Comparison of ENCODE assay signal across 9 cellular contexts in the genomic region with DNA sequence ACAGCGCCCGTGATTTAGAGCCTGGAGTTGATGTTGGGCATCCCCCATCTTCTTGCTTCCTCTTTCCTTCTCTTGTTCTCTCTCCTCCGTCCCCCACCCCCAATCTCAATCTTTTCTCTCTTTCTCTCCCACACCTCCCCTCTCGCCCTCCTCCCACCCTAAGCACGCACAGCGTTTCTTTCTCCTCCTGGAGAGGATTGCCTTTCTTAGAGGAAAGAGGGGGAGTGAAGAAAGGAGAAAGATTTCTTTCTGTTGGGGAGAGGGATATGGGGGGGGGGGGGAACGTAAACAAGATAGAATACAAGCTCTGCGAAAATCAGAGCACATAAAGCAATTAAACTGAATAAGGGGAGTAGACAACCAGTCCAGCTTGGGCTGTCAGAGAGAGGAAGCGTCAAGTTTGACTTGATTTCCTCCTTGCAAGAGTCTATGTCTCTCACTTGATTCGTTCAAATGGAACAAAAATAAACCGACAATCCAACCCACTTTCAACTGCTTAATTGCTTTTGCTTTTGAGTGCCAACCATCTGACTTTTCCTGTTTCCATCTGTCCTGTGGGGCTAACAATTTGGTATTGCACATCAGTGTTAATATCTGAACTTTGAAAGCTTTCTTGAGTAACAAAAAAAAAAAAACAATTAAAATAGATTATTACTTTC. TPM values are rescaled to one million over a fixed set of nuclear protein-coding genes. Genes with fewer than 3 reads are reported as not detected.
DNase-seq lines count a peak whose midpoint lies in the region; ATAC-seq, FAIRE-seq and TF ChIP-seq lines count a peak whose summit lies in the region.
"Had no signal": no experiment of that assay in that cellular context is flagged by ENCODE, and none has a peak within 500 bp of the region (broad histone marks: within the 10 kb centered on the region; RNA-seq: fewer than 3 reads in every experiment).

No MANE protein-coding gene starts in this region.

- H3K4me3 ChIP-seq in AG09309 (ENCODE audit: control insufficient read depth, low read depth, low read length) (peak overlapping the region; percentile 86), HUES64 (ENCODE audit: low read length) (peak overlapping the region; percentile 91), breast epithelium (peak overlapping the region in 2 of 3 donors; percentile 61 to 74), mesodermal cell (ENCODE audit: extremely low read depth, insufficient read depth, low read length, poor library complexity, severe bottlenecking) (peak overlapping the region; percentile 66)

- peak overlapping the region; percentile 72 for H3K9ac ChIP-seq in HUES64 (ENCODE audit: low read depth, low read length)

- H3K9me3 Mint-ChIP-seq in activated T-helper 17 cell treated with anti-CD3 and anti-CD28 coated beads, Interleukin-2, amount 50 U/mL, for 72 hours, result peaks cover 5% of the 10 kb centered on the region

- H3K27me3 Mint-ChIP-seq in activated T-helper 17 cell treated with anti-CD3 and anti-CD28 coated beads, Interleukin-2, amount 50 U/mL, for 72 hours, result peaks cover 3% of the 10 kb centered on the region

- no peak for DNase-seq in AG09309 (ENCODE audit: low read depth)
- DNase-seq in breast epithelium (ENCODE audit: low spot score in 2 of 2), result no peak
- no peak for DNase-seq in DMS153 treated with DMSO at 0.1 percent for 48 hours (lab: John Stamatoyannopoulos, UW; ENCODE audit: unreplicated experiment)
- DNase-seq in D721Med (ENCODE audit: insufficient read length, low spot score), result no peak

- H3K4me3 Mint-ChIP-seq in activated T-helper 17 cell treated with anti-CD3 and anti-CD28 coated beads, Interleukin-2, amount 50 U/mL, for 72 hours, result no peak overlapping the region

- no peak overlapping the region for H3K27ac ChIP-seq in HUES64 (ENCODE audit: low read depth, low read length)
- H3K27ac ChIP-seq in breast epithelium, result no peak overlapping the region
- H3K27ac ChIP-seq in mesodermal cell (ENCODE audit: low read depth, low read length, severe bottlenecking), result no peak overlapping the region
- H3K27ac ChIP-seq: epithelial cell of prostate had no signal

- no peak for TF ChIP-seq CTCF in AG09309 (IDR thresholded peaks at IDR 0.05; ENCODE audit: control insufficient read depth, insufficient read depth, low read depth, low read length, missing control alignments)
- no peak for TF ChIP-seq CTCF in breast epithelium (IDR thresholded peaks at IDR 0.05)
- TF ChIP-seq CTCF in D721Med (IDR thresholded peaks at IDR 0.05; ENCODE audit: insufficient read depth, missing control alignments), result no peak

- H3K36me3 ChIP-seq in HUES64 (ENCODE audit: insufficient read depth, low read length), result no peaks in the 10 kb centered on the region
- no peaks in the 10 kb centered on the region for H3K36me3 ChIP-seq in breast epithelium
- no peaks in the 10 kb centered on the region for H3K36me3 ChIP-seq in mesodermal cell (ENCODE audit: control insufficient read depth, insufficient read depth, low read length)

- intact Hi-C loops in breast epithelium (cut with DNase I; ENCODE audit: low total_unique reads), result no loop called here

- H3K27me3 ChIP-seq in HUES64 (ENCODE audit: insufficient read depth, low read length) (peaks cover 3% of the 10 kb centered on the region; the same call in 1 of the 2 replicates), breast epithelium (no peaks in the 10 kb centered on the region)

- WGBS in HUES64, result 3% methylated on average over 9 of the region's 11 CpGs
- WGBS in mesodermal cell (ENCODE audit: insufficient coverage in 2 of 2), 2 experiments, result 3 to 10% methylated on average over 3 of the region's 11 CpGs

- no peak for TF ChIP-seq POLR2A in breast epithelium (IDR thresholded peaks at IDR 0.05)

- no peaks in the 10 kb centered on the region for H3K4me1 Mint-ChIP-seq in activated T-helper 17 cell treated with anti-CD3 and anti-CD28 coated beads, Interleukin-2, amount 50 U/mL, for 72 hours

- H3K4me1 ChIP-seq in HUES64 (ENCODE audit: insufficient read depth, low read length) (peaks cover 44% of the 10 kb centered on the region), breast epithelium (no peaks in the 10 kb centered on the region), mesodermal cell (ENCODE audit: control insufficient read depth, insufficient read depth, low read length, poor library complexity, severe bottlenecking) (no peaks in the 10 kb centered on the region)

- no peak for ATAC-seq in activated T-helper 17 cell treated with anti-CD3 and anti-CD28 coated beads, Interleukin-2, amount 50 U/mL, for 72 hours (replicated peaks)
- ATAC-seq in GM19035 (IDR thresholded peaks at IDR 0.05; ENCODE audit: unreplicated experiment), result no peak

- no peak overlapping the region for H3K27ac Mint-ChIP-seq in activated T-helper 17 cell treated with anti-CD3 and anti-CD28 coated beads, Interleukin-2, amount 50 U/mL, for 72 hours

- no peaks in the 10 kb centered on the region for H3K36me3 Mint-ChIP-seq in activated T-helper 17 cell treated with anti-CD3 and anti-CD28 coated beads, Interleukin-2, amount 50 U/mL, for 72 hours (ENCODE audit: low read depth)

- no peak for FAIRE-seq in D721Med (lab: Jason Lieb, UNC)

- no peaks in the 10 kb centered on the region for H3K9me3 ChIP-seq in HUES64 (ENCODE audit: insufficient read depth, low read depth, low read length)
- H3K9me3 ChIP-seq in breast epithelium, result no peaks in the 10 kb centered on the region
- H3K9me3 ChIP-seq in mesodermal cell (ENCODE audit: control insufficient read depth, low read length), result no peaks in the 10 kb centered on the region

RNA-seq across cellular contexts. Expression of a gene that starts 0.9 kb away (rescaled TPM):
- polyA plus RNA-seq in HUES64 (2013, experiment 1 of 2), result 15.6 TPM
- 20.5 TPM for polyA plus RNA-seq in HUES64 (2013, experiment 2 of 2)
- total RNA-seq in breast epithelium, result 1 to 10 TPM; 1.1 to 2.3 (median 1.6) TPM
- polyA plus RNA-seq in mesodermal cell (2013, experiment 1 of 2), result 22.7 TPM
- polyA plus RNA-seq in mesodermal cell (2013, experiment 2 of 2), result 19.4 TPM
- total RNA-seq in activated T-helper 17 cell treated with anti-CD3 and anti-CD28 coated beads, Interleukin-2, amount 50 U/mL, for 72 hours, result not detected
